ENCODE assay signal across 18 cellular contexts in genomic region chr15:70954733-70955132, GRCh38.
A peak's percentile ranks its signal among the peaks of the same experiment; 100 is the strongest.
DNase-seq lines count a peak whose midpoint lies in the region; ATAC-seq and TF ChIP-seq lines count a peak whose summit lies in the region.
"Had no signal": no experiment of that assay in that cellular context is flagged by ENCODE, and none has a peak within 500 bp of the region (broad histone marks: within the 10 kb centered on the region; RNA-seq: fewer than 3 reads in every experiment).

No MANE protein-coding gene starts in this region.

- intact Hi-C loops in IMR-90 (cut with micrococcal nuclease) = no loop called here

- TF ChIP-seq CTCF in IMR-90 (conservative IDR thresholded peaks at IDR 0.05; ENCODE audit: low read depth, low read length) = no peak

- H3K79me1 ChIP-seq in IMR-90 (ENCODE audit: low read depth in 1 of 2, low read length in 2 of 2) (no peaks in the 10 kb centered on the region; a peak in 2 of 4 replicates), mesenchymal stem cell (replicated peaks; ENCODE audit: low read length, poor library complexity, severe bottlenecking) (no peaks in the 10 kb centered on the region), trophoblast cell (ENCODE audit: low read length) (no peaks in the 10 kb centered on the region)

- peak overlapping the region; percentile 74 for H3K4ac ChIP-seq in IMR-90 (ENCODE audit: low read depth, low read length)
- peak overlapping the region in 1 of 2 experiments; percentile 60 for H3K4ac ChIP-seq in mesenchymal stem cell (ENCODE audit: low read depth in 1 of 2, low read length in 2 of 2)
- no peak overlapping the region for H3K4ac ChIP-seq in trophoblast cell (ENCODE audit: low read depth, low read length)

- H3K27me3 ChIP-seq in H7 (ENCODE audit: control insufficient read depth, insufficient read depth, low read length) (no peaks in the 10 kb centered on the region), IMR-90 (ENCODE audit: control insufficient read depth, insufficient read depth, low read length) (no peaks in the 10 kb centered on the region), mesenchymal stem cell (ENCODE audit: control insufficient read depth in 1 of 2, insufficient read depth in 1 of 2, low read length in 2 of 2) (no peaks in the 10 kb centered on the region), trophoblast cell (ENCODE audit: insufficient read depth, low read length) (no peaks in the 10 kb centered on the region)
- H3K27me3 ChIP-seq: BE2C; BLaER1 treated with 17β-estradiol and CSF1 and Interleukin-3, amounts not matched to agents 10 nM and 100 nM had no signal

- POLR2A ChIA-PET in IMR-90 (lab: Charles Lee; ENCODE audit: unreplicated experiment) = no interaction called here

- no peak overlapping the region for H3K4me3 ChIP-seq in H7 (ENCODE audit: insufficient read depth, low read depth, low read length)
- H3K4me3 ChIP-seq in IMR-90 (ENCODE audit: insufficient read depth, low read depth, low read length) = no peak overlapping the region
- H3K4me3 ChIP-seq in mesenchymal stem cell (ENCODE audit: insufficient read depth in 1 of 2, low read depth in 1 of 2, low read length in 2 of 2) = no peak overlapping the region
- H3K4me3 ChIP-seq in trophoblast cell (ENCODE audit: low read depth, low read length) = peak overlapping the region; percentile 1
- H3K4me3 ChIP-seq: BLaER1 treated with 17β-estradiol and CSF1 and Interleukin-3, amounts not matched to agents 10 nM and 100 nM; GM23338 had no signal

- TF ChIP-seq RAD21 in IMR-90 (IDR thresholded peaks at IDR 0.05; ENCODE audit: low read length) = no peak

- H3K18ac ChIP-seq in IMR-90 (ENCODE audit: low read depth, low read length) (no peak overlapping the region), mesenchymal stem cell (ENCODE audit: low read depth in 1 of 2, low read length in 2 of 2) (no peak overlapping the region), trophoblast cell (ENCODE audit: low read length) (no peak overlapping the region)

- H3K79me2 ChIP-seq in trophoblast cell (ENCODE audit: control insufficient read depth, insufficient read depth, low read length, poor library complexity) = no peaks in the 10 kb centered on the region

- H2BK15ac ChIP-seq in IMR-90 (ENCODE audit: low read depth, low read length) (no peak overlapping the region), mesenchymal stem cell (ENCODE audit: low read depth, poor library complexity, severe bottlenecking) (no peak overlapping the region)

- H4K8ac ChIP-seq in IMR-90 (ENCODE audit: low read depth in 2 of 2, low read length in 2 of 2) (no peak overlapping the region), mesenchymal stem cell (ENCODE audit: low read length) (no peak overlapping the region), trophoblast cell (ENCODE audit: low read depth, low read length) (no peak overlapping the region)

- H2BK5ac ChIP-seq in IMR-90 (ENCODE audit: low read depth, low read length, poor library complexity, severe bottlenecking) (peak overlapping the region; percentile 24), mesenchymal stem cell (ENCODE audit: low read depth, low read length, poor library complexity, severe bottlenecking) (no peak overlapping the region), trophoblast cell (ENCODE audit: low read depth, low read length, poor library complexity) (no peak overlapping the region)

- peaks cover 8% of the 10 kb centered on the region for H3K4me1 ChIP-seq in IMR-90 (ENCODE audit: control insufficient read depth, insufficient read depth, low read length)
- peaks cover 4% of the 10 kb centered on the region for H3K4me1 ChIP-seq in mesenchymal stem cell (ENCODE audit: control insufficient read depth, insufficient read depth, low read depth, low read length)
- H3K4me1 ChIP-seq in trophoblast cell (ENCODE audit: control insufficient read depth in 1 of 2, insufficient read depth in 2 of 2, low read length in 2 of 2) = no peaks in the 10 kb centered on the region
- H3K4me1 ChIP-seq: BE2C; BLaER1 treated with 17β-estradiol and CSF1 and Interleukin-3, amounts not matched to agents 10 nM and 100 nM had no signal

- TF ChIP-seq POLR2A in IMR-90 (IDR thresholded peaks at IDR 0.05; ENCODE audit: low read depth, low read length) = no peak

- H2BK120ac ChIP-seq in IMR-90 (ENCODE audit: low read depth, low read length) (0 out of 2 replicates have a peak overlapping the region, but pooled peaks have one; percentile 19), mesenchymal stem cell (ENCODE audit: low read depth, low read length) (no peak overlapping the region), trophoblast cell (ENCODE audit: insufficient read depth, low read length, poor library complexity) (no peak overlapping the region)

- H2BK12ac ChIP-seq in mesenchymal stem cell (ENCODE audit: low read length in 2 of 2) (no peak overlapping the region), trophoblast cell (ENCODE audit: low read length) (no peak overlapping the region)

- H3K9me1 ChIP-seq in IMR-90 (ENCODE audit: insufficient read depth, low read length) = peaks cover 5% of the 10 kb centered on the region; the same call in 1 of the 2 replicates

- dilution Hi-C loops in IMR-90 (cut with HindIII; ENCODE audit: low sequenced_read_pairs, unreplicated experiment) = no loop called here

- H3K27ac ChIP-seq in IMR-90 (ENCODE audit: insufficient read depth, low read length) = no peak overlapping the region
- no peak overlapping the region for H3K27ac ChIP-seq in mesenchymal stem cell (ENCODE audit: low read length, poor library complexity, severe bottlenecking)
- no peak overlapping the region for H3K27ac ChIP-seq in trophoblast cell (ENCODE audit: low read depth, low read length)
- no peak overlapping the region for H3K27ac ChIP-seq in caudate nucleus (ENCODE audit: low read depth, low read length)
- H3K27ac ChIP-seq: BLaER1 treated with 17β-estradiol and CSF1 and Interleukin-3, amounts not matched to agents 10 nM and 100 nM had no signal

- H2AK5ac ChIP-seq in IMR-90 (ENCODE audit: low read depth, low read length) (peak overlapping the region; percentile 58; the same call in 1 of the 2 replicates), mesenchymal stem cell (ENCODE audit: low read length, severe bottlenecking) (no peak overlapping the region), trophoblast cell (ENCODE audit: low read length) (no peak overlapping the region)

- H4K12ac ChIP-seq in trophoblast cell (ENCODE audit: low read depth, low read length) = no peak overlapping the region

- H4K5ac ChIP-seq in IMR-90 (ENCODE audit: low read depth, low read length) = no peak overlapping the region

- no peak overlapping the region for H2AFZ ChIP-seq in IMR-90 (replicated peaks; ENCODE audit: low read length, poor library complexity)
- H2AFZ ChIP-seq in mesenchymal stem cell (ENCODE audit: low read depth, low read length) = no peak overlapping the region
- no peak overlapping the region for H2AFZ ChIP-seq in trophoblast cell (ENCODE audit: insufficient read depth, low read length, poor library complexity)
- H2AFZ ChIP-seq: GM23338 had no signal

- H3K4me2 ChIP-seq in IMR-90 (ENCODE audit: low read depth, low read length) (no peak overlapping the region; the same call in 1 of the 2 replicates), mesenchymal stem cell (ENCODE audit: low read length, poor library complexity, severe bottlenecking) (no peak overlapping the region), trophoblast cell (ENCODE audit: low read length) (no peak overlapping the region)
- H3K4me2 ChIP-seq: BLaER1 treated with 17β-estradiol and CSF1 and Interleukin-3, amounts not matched to agents 10 nM and 100 nM; GM23338 had no signal

- WGBS in IMR-90 (ENCODE audit: extremely low coverage in 2 of 2, insufficient read length in 1 of 2), 2 experiments = no CpG with 5 or more reads among the region's 6 CpGs
- WGBS in mesenchymal stem cell = 86% methylated on average over 5 of the region's 6 CpGs
- WGBS in trophoblast cell (ENCODE audit: extremely low coverage, insufficient coverage, insufficient read length) = no CpG with 5 or more reads among the region's 6 CpGs

- H3K36me3 ChIP-seq in H7 (replicated peaks; ENCODE audit: control insufficient read depth, insufficient read depth, low read length) (no peaks in the 10 kb centered on the region), IMR-90 (ENCODE audit: control insufficient read depth, insufficient read depth, low read length) (no peaks in the 10 kb centered on the region), mesenchymal stem cell (ENCODE audit: control insufficient read depth in 1 of 2, insufficient read depth in 2 of 2, low read depth in 1 of 2, low read length in 2 of 2) (no peaks in the 10 kb centered on the region), trophoblast cell (ENCODE audit: control insufficient read depth in 1 of 2, insufficient read depth in 2 of 2, low read length in 2 of 2) (no peaks in the 10 kb centered on the region)
- H3K36me3 ChIP-seq: BE2C; BLaER1 treated with 17β-estradiol and CSF1 and Interleukin-3, amounts not matched to agents 10 nM and 100 nM had no signal

- H2AK9ac ChIP-seq in IMR-90 (replicated peaks; ENCODE audit: low read depth, low read length, poor library complexity) = peak overlapping the region; percentile 68

- DNase-seq in H7 = peak; percentile 6
- DNase-seq in IMR-90 = no peak
- no peak for DNase-seq in mesenchymal stem cell
- no peak for DNase-seq in trophoblast cell
- DNase-seq in AG08395 (ENCODE audit: low spot score) = no peak
- no peak for DNase-seq in NOMO-1 (lab: John Stamatoyannopoulos, UW; ENCODE audit: unreplicated experiment in 2 of 2)
- DNase-seq in caudate nucleus (lab: John Stamatoyannopoulos, UW) = no peak
- DNase-seq: AML-193; BE2C; CD4-positive, alpha-beta T cell; CD8-positive, alpha-beta memory T cell; DMS53; DMS79 treated with DMSO at 0.1 percent for 48 hours; GF-D8; HCEC 1CT had no signal

- no peak overlapping the region for H3K23ac ChIP-seq in IMR-90 (ENCODE audit: low read depth, low read length)
- peak overlapping the region in 1 of 2 experiments; percentile 2 for H3K23ac ChIP-seq in mesenchymal stem cell (ENCODE audit: low read length in 2 of 2)
- H3K23ac ChIP-seq in trophoblast cell (ENCODE audit: low read length) = no peak overlapping the region

- H2BK20ac ChIP-seq in IMR-90 (ENCODE audit: low read depth, low read length) = no peak overlapping the region

- no peaks in the 10 kb centered on the region for H3K9me3 ChIP-seq in IMR-90 (ENCODE audit: control insufficient read depth, insufficient read depth, low read length)
- peaks cover 11% of the 10 kb centered on the region for H3K9me3 ChIP-seq in mesenchymal stem cell (ENCODE audit: control insufficient read depth, low read length)
- no peaks in the 10 kb centered on the region for H3K9me3 ChIP-seq in trophoblast cell (ENCODE audit: insufficient read depth, low read depth, low read length)
- H3K9me3 ChIP-seq: BE2C had no signal

- peak overlapping the region; percentile 59 for H3K14ac ChIP-seq in IMR-90 (replicated peaks; ENCODE audit: low read depth, low read length)
- no peak overlapping the region for H3K14ac ChIP-seq in mesenchymal stem cell (ENCODE audit: low read length in 2 of 2)
- H3K14ac ChIP-seq in trophoblast cell (ENCODE audit: low read length) = no peak overlapping the region

- H4K20me1 ChIP-seq in IMR-90 (ENCODE audit: insufficient read depth, low read length) = no peaks in the 10 kb centered on the region
- H4K20me1 ChIP-seq: BLaER1 treated with 17β-estradiol and CSF1 and Interleukin-3, amounts not matched to agents 10 nM and 100 nM had no signal

- CTCF ChIA-PET in IMR-90 (lab: Yijun Ruan, JAX) = no interaction called here

- H3K9ac ChIP-seq in IMR-90 (ENCODE audit: low read depth, low read length) (no peak overlapping the region), mesenchymal stem cell (ENCODE audit: low read length) (no peak overlapping the region), trophoblast cell (ENCODE audit: low read length) (no peak overlapping the region)
- H3K9ac ChIP-seq: BLaER1 treated with 17β-estradiol and CSF1 and Interleukin-3, amounts not matched to agents 10 nM and 100 nM had no signal

- no peak overlapping the region for H3K56ac ChIP-seq in IMR-90 (ENCODE audit: extremely low read depth, insufficient read depth, low read length)

- H4K91ac ChIP-seq in IMR-90 (ENCODE audit: insufficient read depth, low read depth, low read length) (no peak overlapping the region), mesenchymal stem cell (ENCODE audit: low read length) (peak overlapping the region; percentile 7), trophoblast cell (ENCODE audit: low read depth, low read length) (no peak overlapping the region)

- in situ Hi-C loops in IMR-90 (cut with MboI; ENCODE audit: low sequenced_read_pairs) = no loop called here

- ATAC-seq in IMR-90 (ENCODE audit: low read depth) (no peak), HG03571 (IDR thresholded peaks at IDR 0.05; ENCODE audit: unreplicated experiment) (no peak)
- ATAC-seq: GM23338 had no signal

- BruUV-seq in IMR-90 (replicated peaks; lab: Mats Ljungman, UMichigan) = no TSS peak
